8 cellular contexts compared by ENCODE assay signal in genomic region chr10:23516530-23516929, GRCh38.
DNase-seq lines count a peak whose midpoint lies in the region; ATAC-seq and TF ChIP-seq lines count a peak whose summit lies in the region.

No MANE protein-coding gene starts in this region.

- TF ChIP-seq CTCF in AG10803 (conservative IDR thresholded peaks at IDR 0.05; ENCODE audit: low read length) = peak; percentile 57
- TF ChIP-seq CTCF in HFFc6 (IDR thresholded peaks at IDR 0.05) = peak; percentile 60; the same call in 1 of the 2 replicates

- no peaks in the 10 kb centered on the region for H3K36me3 Mint-ChIP-seq in HFFc6 (ENCODE audit: low read depth)

- peaks cover 6% of the 10 kb centered on the region; the same call in 1 of the 2 replicates for H3K27me3 Mint-ChIP-seq in HFFc6 (ENCODE audit: insufficient read depth)

- no peak overlapping the region for H3K27ac Mint-ChIP-seq in HFFc6

- intact Hi-C loops in left colon (cut with DNase I, micrococcal nuclease) = no loop called here

- H3K4me3 Mint-ChIP-seq in HFFc6 = no peak overlapping the region

- H3K9me3 Mint-ChIP-seq in HFFc6 = no peaks in the 10 kb centered on the region

- DNase-seq in AG10803 (ENCODE audit: low read depth) (peak; percentile 17), HFFc6 (peak; percentile 38), amniotic epithelial cell (ENCODE audit: low read depth) (peak; percentile 43), left lobe of liver (ENCODE audit: low spot score) (no peak), NK-92 (lab: John Stamatoyannopoulos, UW; ENCODE audit: unreplicated experiment) (no peak), left colon (no peak)

- ATAC-seq in left lobe of liver (peak; percentile 86), left colon (no peak), GM18907 (IDR thresholded peaks at IDR 0.05; ENCODE audit: unreplicated experiment) (no peak), GM18873 (IDR thresholded peaks at IDR 0.05; ENCODE audit: low FRiP score, unreplicated experiment) (no peak)

- H3K4me3 ChIP-seq in AG10803 (ENCODE audit: low read length) = no peak overlapping the region

- peaks cover 16% of the 10 kb centered on the region for H3K4me1 Mint-ChIP-seq in HFFc6 (ENCODE audit: low read depth)

Comparison
In these comparisons a context has a peak if more than half of its experiments do, and no peak if none do; other contexts are left out.
1. DNase-seq: peak in AG10803 (single experiment), HFFc6 (single experiment) and amniotic epithelial cell (single experiment); none in left lobe of liver (single experiment), NK-92 (single experiment) and left colon (0 of 2).